In genomic region chr1:43969416-43969745, GRCh38 we compare ENCODE assay signal across 6 cellular contexts. TPM values are rescaled to one million over a fixed set of nuclear protein-coding genes. Genes with fewer than 3 reads are reported as not detected.
DNase-seq lines count a peak whose midpoint lies in the region; ATAC-seq and TF ChIP-seq lines count a peak whose summit lies in the region.

No MANE protein-coding gene starts in this region.

- no peak overlapping the region for H3K27ac Mint-ChIP-seq in activated T-cell treated with anti-CD3 and anti-CD28 coated beads, Interleukin-2, amount 50 U/mL, for 72 hours

- H3K4me1 Mint-ChIP-seq in activated T-cell treated with anti-CD3 and anti-CD28 coated beads, Interleukin-2, amount 50 U/mL, for 72 hours (ENCODE audit: low read depth) = peaks cover 38% of the 10 kb centered on the region

- intact Hi-C loops in esophagus squamous epithelium (cut with DNase I) = no loop called here

- peaks cover 15 to 36% (median 20%) of the 10 kb centered on the region in 3 donors for H3K4me1 ChIP-seq in esophagus squamous epithelium

- H3K9me3 Mint-ChIP-seq in activated T-cell treated with anti-CD3 and anti-CD28 coated beads, Interleukin-2, amount 50 U/mL, for 72 hours = no peaks in the 10 kb centered on the region

- peaks cover 0 to 10% of the 10 kb centered on the region in 2 donors for H3K36me3 Mint-ChIP-seq in activated T-cell treated with anti-CD3 and anti-CD28 coated beads, Interleukin-2, amount 50 U/mL, for 72 hours (ENCODE audit: insufficient read depth in 2 of 2)

- TF ChIP-seq POLR2A in esophagus squamous epithelium (IDR thresholded peaks at IDR 0.05) = no peak

- H3K27ac ChIP-seq in esophagus squamous epithelium (peak overlapping the region in 1 of 4 donors; percentile 63), temporal lobe (ENCODE audit: low read depth, low read length) (peak overlapping the region; percentile 24)

- H3K4me3 Mint-ChIP-seq in activated T-cell treated with anti-CD3 and anti-CD28 coated beads, Interleukin-2, amount 50 U/mL, for 72 hours = peak overlapping the region; percentile 89 to 98

- no peak for TF ChIP-seq CTCF in esophagus squamous epithelium (IDR thresholded peaks at IDR 0.05)

- H3K36me3 ChIP-seq in esophagus squamous epithelium = peaks cover 5 to 54% (median 8%) of the 10 kb centered on the region in 3 donors

- no peak for ATAC-seq in activated T-cell treated with anti-CD3 and anti-CD28 coated beads, Interleukin-2, amount 50 U/mL, for 72 hours (replicated peaks in 1 of 2)

- H3K27me3 ChIP-seq in esophagus squamous epithelium = no peaks in the 10 kb centered on the region

- no peaks in the 10 kb centered on the region for H3K27me3 Mint-ChIP-seq in activated T-cell treated with anti-CD3 and anti-CD28 coated beads, Interleukin-2, amount 50 U/mL, for 72 hours (ENCODE audit: low read depth)

- no peaks in the 10 kb centered on the region for H3K9me3 ChIP-seq in esophagus squamous epithelium

- DNase-seq in activated T-cell treated with anti-CD3 and anti-CD28 coated beads, Interleukin-2, amount 50 U/mL, for 72 hours = no peak
- DNase-seq in activated T-cell treated with anti-CD3 and anti-CD28 coated beads for 4 hours (no peak), esophagus squamous epithelium (lab: John Stamatoyannopoulos, UW) (no peak), DMS153 (lab: John Stamatoyannopoulos, UW) (no peak), islet precursor cell (no peak)

- 51 to 56% methylated on average over 7 of the region's 7 CpGs for WGBS in esophagus squamous epithelium, 2 donors

- H3K4me3 ChIP-seq in esophagus squamous epithelium = peak overlapping the region in 3 of 4 donors; percentile 66 to 83 (median 74)

RNA-seq across cellular contexts. Expression of gene DPH2, which starts 0.4 kb away (rescaled TPM):
- total RNA-seq in activated T-cell treated with anti-CD3 and anti-CD28 coated beads, Interleukin-2, amount 50 U/mL, for 72 hours = 10 to 100 TPM; 21.4 to 31.0 TPM
- total RNA-seq in esophagus squamous epithelium = 10 to 100 TPM; 14.0 to 34.6 (median 27.7) TPM
- total RNA-seq in temporal lobe = 12.3 TPM

RNA-seq across cellular contexts. Expression of gene ATP6V0B, which starts 5.4 kb away (rescaled TPM):
- 10 to 100 TPM; 89.9 to 98.0 TPM for total RNA-seq in activated T-cell treated with anti-CD3 and anti-CD28 coated beads, Interleukin-2, amount 50 U/mL, for 72 hours
- total RNA-seq in esophagus squamous epithelium (100 to 1,000 TPM in 3 of 4 donors, 10 to 100 TPM in 1; 70.1 to 169 (median 135) TPM), temporal lobe (102 TPM)

RNA-seq across cellular contexts. Expression of gene B4GALT2, which starts 9.6 kb away (rescaled TPM):
- total RNA-seq in activated T-cell treated with anti-CD3 and anti-CD28 coated beads, Interleukin-2, amount 50 U/mL, for 72 hours = 10 to 100 TPM; 19.5 to 20.4 TPM
- total RNA-seq in esophagus squamous epithelium (10 to 100 TPM; 38.9 to 59.3 (median 48.3) TPM), temporal lobe (50.4 TPM)

RNA-seq across cellular contexts. Expression of gene CCDC24, which starts 22.0 kb away (rescaled TPM):
- total RNA-seq in activated T-cell treated with anti-CD3 and anti-CD28 coated beads, Interleukin-2, amount 50 U/mL, for 72 hours = 1 to 10 TPM in 1 of 2 donors, under 1 TPM in 1; 0.99 to 1.4 TPM
- total RNA-seq in esophagus squamous epithelium (1 to 10 TPM; 3.0 to 7.3 (median 4.7) TPM), temporal lobe (4.4 TPM)

RNA-seq across cellular contexts. Expression of gene IPO13, which starts 22.6 kb away (rescaled TPM):
- total RNA-seq in activated T-cell treated with anti-CD3 and anti-CD28 coated beads, Interleukin-2, amount 50 U/mL, for 72 hours = 10 to 100 TPM; 21.0 to 27.3 TPM
- total RNA-seq in esophagus squamous epithelium (10 to 100 TPM; 19.3 to 32.4 (median 20.5) TPM), temporal lobe (14.0 TPM)
